13 cellular contexts compared by ENCODE assay signal in genomic region chr4:121784975-121785374, GRCh38. TPM values are rescaled to one million over a fixed set of nuclear protein-coding genes. Genes with fewer than 3 reads are reported as not detected.
A peak's percentile ranks its signal among the peaks of the same experiment; 100 is the strongest.
DNase-seq lines count a peak whose midpoint lies in the region; ATAC-seq and TF ChIP-seq lines count a peak whose summit lies in the region.
"Had no signal": no experiment of that assay in that cellular context is flagged by ENCODE, and none has a peak within 500 bp of the region (broad histone marks: within the 10 kb centered on the region; RNA-seq: fewer than 3 reads in every experiment).

No MANE protein-coding gene starts in this region.

- no peak for TF ChIP-seq POLR2A in gastrocnemius medialis (IDR thresholded peaks at IDR 0.05)

- no peak overlapping the region for H3K4me3 ChIP-seq in AG04449 (ENCODE audit: low read depth, low read length)
- peak overlapping the region; percentile 2; the same call in 1 of the 2 replicates for H3K4me3 ChIP-seq in MG63
- no peak overlapping the region for H3K4me3 ChIP-seq in choroid plexus epithelial cell (ENCODE audit: low read depth, low read length)
- H3K4me3 ChIP-seq in gastrocnemius medialis = no peak overlapping the region
- H3K4me3 ChIP-seq: BLaER1 treated with 17β-estradiol and CSF1 and Interleukin-3, amounts not matched to agents 10 nM and 100 nM had no signal

- H3K27ac Mint-ChIP-seq in activated T-helper 17 cell treated with anti-CD3 and anti-CD28 coated beads, Interleukin-2, amount 50 U/mL, for 72 hours = no peak overlapping the region
- H3K27ac Mint-ChIP-seq: activated naive CD4-positive, alpha-beta T cell treated with anti-CD3 and anti-CD28 coated beads for 36 hours; nephron progenitor cell had no signal

- no peak overlapping the region for H3K27ac ChIP-seq in gastrocnemius medialis
- H3K27ac ChIP-seq: BLaER1 treated with 17β-estradiol and CSF1 and Interleukin-3, amounts not matched to agents 10 nM and 100 nM had no signal

- H3K27me3 ChIP-seq in MG63 = no peaks in the 10 kb centered on the region
- H3K27me3 ChIP-seq in gastrocnemius medialis = peaks cover 0 to 8% (median 3%) of the 10 kb centered on the region in 3 donors
- H3K27me3 ChIP-seq: BLaER1 treated with 17β-estradiol and CSF1 and Interleukin-3, amounts not matched to agents 10 nM and 100 nM had no signal

- ATAC-seq in gastrocnemius medialis = no peak
- no peak for ATAC-seq in activated T-helper 17 cell treated with anti-CD3 and anti-CD28 coated beads, Interleukin-2, amount 50 U/mL, for 72 hours (replicated peaks)
- ATAC-seq in GM21576 (IDR thresholded peaks at IDR 0.05; ENCODE audit: unreplicated experiment) = no peak

- peaks cover 4% of the 10 kb centered on the region for H3K9me3 Mint-ChIP-seq in activated T-helper 17 cell treated with anti-CD3 and anti-CD28 coated beads, Interleukin-2, amount 50 U/mL, for 72 hours
- H3K9me3 Mint-ChIP-seq: nephron progenitor cell had no signal

- H3K36me3 ChIP-seq in MG63 = peaks cover 4% of the 10 kb centered on the region; the same call in 1 of the 2 replicates
- no peaks in the 10 kb centered on the region for H3K36me3 ChIP-seq in gastrocnemius medialis
- H3K36me3 ChIP-seq: BLaER1 treated with 17β-estradiol and CSF1 and Interleukin-3, amounts not matched to agents 10 nM and 100 nM had no signal

- intact Hi-C loops in gastrocnemius medialis (cut with DNase I; ENCODE audit: low total_unique reads) = no loop called here

- H3K4me3 Mint-ChIP-seq in activated T-helper 17 cell treated with anti-CD3 and anti-CD28 coated beads, Interleukin-2, amount 50 U/mL, for 72 hours = no peak overlapping the region
- H3K4me3 Mint-ChIP-seq: activated naive CD4-positive, alpha-beta T cell treated with anti-CD3 and anti-CD28 coated beads for 36 hours; nephron progenitor cell had no signal

- DNase-seq in AG04449 (ENCODE audit: low read depth, low spot score) (peak; percentile 98), MG63 (peak; percentile 93), choroid plexus epithelial cell (ENCODE audit: low read depth) (peak; percentile 98), kidney tubule cell (ENCODE audit: low spot score) (peak; percentile 94), gastrocnemius medialis (no peak), globus pallidus (ENCODE audit: low spot score) (no peak)
- DNase-seq: activated CD4-positive, alpha-beta T cell treated with anti-CD3 and anti-CD28 coated beads for 1 hour; activated naive CD4-positive, alpha-beta T cell treated with anti-CD3 and anti-CD28 coated beads for 36 hours; glutamatergic neuron; nephron progenitor cell had no signal

- no peaks in the 10 kb centered on the region for H3K4me1 ChIP-seq in gastrocnemius medialis

- no peaks in the 10 kb centered on the region for H3K4me1 Mint-ChIP-seq in activated T-helper 17 cell treated with anti-CD3 and anti-CD28 coated beads, Interleukin-2, amount 50 U/mL, for 72 hours
- H3K4me1 Mint-ChIP-seq: nephron progenitor cell had no signal

- POLR2A ChIA-PET in AG04449 (lab: Yijun Ruan, JAX) = no interaction called here

- H3K9me3 ChIP-seq in MG63 (peaks cover 10% of the 10 kb centered on the region), gastrocnemius medialis (no peaks in the 10 kb centered on the region)

- in situ Hi-C loops in gastrocnemius medialis (cut with MboI; ENCODE audit: low sequenced_read_pairs in 4 of 4) = no loop called here

- H3K27me3 Mint-ChIP-seq in activated T-helper 17 cell treated with anti-CD3 and anti-CD28 coated beads, Interleukin-2, amount 50 U/mL, for 72 hours = peaks cover 50% of the 10 kb centered on the region

- H3K36me3 Mint-ChIP-seq in activated T-helper 17 cell treated with anti-CD3 and anti-CD28 coated beads, Interleukin-2, amount 50 U/mL, for 72 hours (ENCODE audit: low read depth) = no peaks in the 10 kb centered on the region

- TF ChIP-seq CTCF in AG04449 (IDR thresholded peaks at IDR 0.05; ENCODE audit: insufficient read depth, low read length, missing control alignments) = no peak
- no peak for TF ChIP-seq CTCF in choroid plexus epithelial cell (conservative IDR thresholded peaks at IDR 0.05; ENCODE audit: low read depth, low read length)
- TF ChIP-seq CTCF in gastrocnemius medialis (IDR thresholded peaks at IDR 0.05 in 4 of 5, conservative IDR thresholded peaks at IDR 0.05 in 1 of 5) = no peak

- CTCF ChIA-PET in AG04449 (lab: Yijun Ruan, JAX) = interaction anchor here (1.5 kb wide), 1 partner anchor 46 kb away, joined by 4 read pairs; no protein-coding TSS in a partner anchor

RNA-seq across cellular contexts. Expression of gene EXOSC9, which starts 16.1 kb away (rescaled TPM):
- total RNA-seq in MG63 (2014; rRNA removed; shearing (Covaris generic); ENCODE audit: low replicate concordance) = 69.5 and 76.5 TPM in 2 replicates
- 10 to 100 TPM; 13.4 to 28.8 (median 19.9) TPM for total RNA-seq in gastrocnemius medialis
- 10 to 100 TPM; 52.1 to 65.9 TPM for total RNA-seq in activated T-helper 17 cell treated with anti-CD3 and anti-CD28 coated beads, Interleukin-2, amount 50 U/mL, for 72 hours

RNA-seq across cellular contexts. Expression of gene SMIM43, which starts 20.0 kb away (rescaled TPM):
- 2.2 and 3.4 TPM in 2 replicates for total RNA-seq in MG63 (2014; rRNA removed; shearing (Covaris generic); ENCODE audit: low replicate concordance)
- not detected for total RNA-seq in gastrocnemius medialis
- total RNA-seq in activated T-helper 17 cell treated with anti-CD3 and anti-CD28 coated beads, Interleukin-2, amount 50 U/mL, for 72 hours = under 1 TPM in 1 of 2 donors, not detected in 1; 0.15 TPM
- total RNA-seq: activated naive CD4-positive, alpha-beta T cell treated with anti-CD3 and anti-CD28 coated beads for 36 hours had no signal

RNA-seq across cellular contexts. Expression of gene CCNA2, which starts 38.7 kb away (rescaled TPM):
- 140 and 157 TPM in 2 replicates for total RNA-seq in MG63 (2014; rRNA removed; shearing (Covaris generic); ENCODE audit: low replicate concordance)
- under 1 TPM in 3 of 4 donors, not detected in 1; 0.20 to 0.60 (median 0.36) TPM for total RNA-seq in gastrocnemius medialis
- 10 to 100 TPM; 59.5 to 86.2 TPM for total RNA-seq in activated T-helper 17 cell treated with anti-CD3 and anti-CD28 coated beads, Interleukin-2, amount 50 U/mL, for 72 hours

Comparison
In these comparisons a context has a peak if more than half of its experiments do, and no peak if none do; other contexts are left out.
1. DNase-seq: peak in AG04449 (single experiment), MG63 (single experiment), choroid plexus epithelial cell (single experiment) and kidney tubule cell (single experiment); none in gastrocnemius medialis (0 of 2) and globus pallidus (single experiment).
2. RNA of gene CCNA2, which starts 38.7 kb away (total RNA-seq): 140 to 157 TPM in MG63 and 59.5 to 86.2 TPM in activated T-helper 17 cell treated with anti-CD3 and anti-CD28 coated beads, Interleukin-2, amount 50 U/mL, for 72 hours; 0.20 to 0.60 TPM in gastrocnemius medialis; every median in the first group is over 10 times any median in the second.